9 cellular contexts compared by ENCODE assay signal in genomic region chr15:92393287-92393993, GRCh38. TPM values are rescaled to one million over a fixed set of nuclear protein-coding genes. Genes with fewer than 3 reads are reported as not detected.
DNase-seq lines count a peak whose midpoint lies in the region; ATAC-seq and TF ChIP-seq lines count a peak whose summit lies in the region.
"Had no signal": no experiment of that assay in that cellular context is flagged by ENCODE, and none has a peak within 500 bp of the region (broad histone marks: within the 10 kb centered on the region; RNA-seq: fewer than 3 reads in every experiment).

TSS of gene ST8SIA2 (plus strand) at chr15:92393881. CDS start at chr15:92394065, 184 bp downstream.

- H3K9me3 ChIP-seq in ES-I3 (ENCODE audit: control insufficient read depth, insufficient read depth, low read length): no peaks in the 10 kb centered on the region
- no peaks in the 10 kb centered on the region for H3K9me3 ChIP-seq in esophagus (ENCODE audit: control insufficient read depth in 2 of 2, insufficient read depth in 1 of 2, low read depth in 1 of 2, low read length in 1 of 2)

- H3K27me3 ChIP-seq in esophagus (ENCODE audit: control insufficient read depth in 1 of 2, insufficient read depth in 2 of 2, low read length in 2 of 2): peaks cover 6 to 9% of the 10 kb centered on the region in 2 donors

- H3K27ac ChIP-seq in esophagus (ENCODE audit: low read depth in 2 of 2, low read length in 1 of 2): no peak within 1 kb of the TSS

- 1% methylated on average over 46 to 67 of the region's 67 CpGs for WGBS in esophagus, 2 donors

- H3K4me1 ChIP-seq in ES-I3 (ENCODE audit: insufficient read depth, low read length) (peaks cover 10% of the 10 kb centered on the region), esophagus (ENCODE audit: control insufficient read depth in 2 of 2, insufficient read depth in 2 of 2, low read length in 1 of 2) (peaks cover 10 to 17% of the 10 kb centered on the region in 2 donors)

- DNase-seq in NCI-H2171 (lab: John Stamatoyannopoulos, UW) (peak; percentile 53), omental fat pad (ENCODE audit: low spot score) (no peak), MV-4-11 (lab: John Stamatoyannopoulos, UW) (no peak), inferior parietal cortex (ENCODE audit: extremely low spot score) (no peak)

- H3K9ac ChIP-seq in ES-I3 (ENCODE audit: low read depth, low read length): peak within 1 kb of the TSS; percentile 85

- H3K36me3 ChIP-seq in ES-I3 (ENCODE audit: insufficient read depth, low read length) (no peaks in the 10 kb centered on the region), esophagus (ENCODE audit: control insufficient read depth in 2 of 2, insufficient read depth in 2 of 2, low read length in 1 of 2) (no peaks in the 10 kb centered on the region)

- no peak for TF ChIP-seq CTCF in omental fat pad (IDR thresholded peaks at IDR 0.05)

- peak; percentile 31 for ATAC-seq in omental fat pad (ENCODE audit: low FRiP score)
- no peak for ATAC-seq in GM19324 (IDR thresholded peaks at IDR 0.05; ENCODE audit: low FRiP score, unreplicated experiment)
- no peak for ATAC-seq in GM18502 (IDR thresholded peaks at IDR 0.05; ENCODE audit: poor library complexity, unreplicated experiment)

- H3K4me3 ChIP-seq in esophagus (ENCODE audit: low read depth in 1 of 2, low read length in 2 of 2): peak within 1 kb of the TSS; percentile 18 to 35

RNA-seq across cellular contexts. Expression of gene ST8SIA2, which starts in this region (rescaled TPM):
- polyA plus RNA-seq in esophagus: under 1 TPM in 1 of 2 donors, not detected in 1; 0.02 TPM
- not detected for total RNA-seq in omental fat pad
- total RNA-seq: subcutaneous adipose tissue had no signal

Comparison
In these comparisons a context has a peak if more than half of its experiments do, and no peak if none do; other contexts are left out.
1. Peak in ATAC-seq in omental fat pad; RNA of the gene not detected or under 1 TPM.